ENCODE assay signal across 8 cellular contexts in the genomic region with DNA sequence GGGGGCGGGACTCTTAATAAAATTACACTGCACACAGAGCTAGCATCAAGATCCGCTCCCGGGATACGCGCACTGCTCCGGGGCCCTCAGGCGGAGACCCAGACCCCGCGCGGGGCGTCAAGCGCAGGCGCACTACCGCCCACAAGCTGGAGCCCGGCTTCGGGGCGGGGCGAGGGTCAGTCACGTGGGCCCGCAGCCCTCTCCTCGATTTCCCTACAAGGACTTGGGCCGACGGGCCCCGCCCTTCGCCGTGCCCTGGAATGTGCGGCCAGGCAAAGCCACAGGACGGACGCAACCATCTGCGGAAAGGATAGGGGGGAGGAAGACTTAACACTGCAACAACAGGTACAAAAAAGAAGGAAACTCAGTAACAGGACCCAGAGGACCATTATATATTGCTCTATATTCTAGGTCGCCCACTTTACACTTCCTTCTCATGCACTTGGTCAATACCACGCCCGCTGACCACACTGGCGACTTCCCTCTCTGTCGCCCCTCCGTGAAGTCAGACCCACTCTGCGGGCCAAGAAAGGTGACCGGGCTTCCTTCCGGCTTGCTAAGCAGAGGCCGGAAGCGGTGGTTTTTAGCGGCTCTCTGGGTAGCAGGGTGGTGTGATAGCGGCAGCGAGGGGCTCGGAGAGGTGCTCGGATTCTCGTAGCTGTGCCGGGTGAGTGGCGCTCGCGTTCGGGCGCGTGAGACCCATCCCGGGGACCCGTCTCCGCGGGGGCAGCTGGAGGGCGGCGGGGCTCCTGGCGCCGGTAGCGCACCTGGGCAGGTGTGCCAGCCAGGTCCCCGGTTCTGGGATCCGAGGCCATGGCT. TPM values are rescaled to one million over a fixed set of nuclear protein-coding genes. Genes with fewer than 3 reads are reported as not detected.
A peak's percentile ranks its signal among the peaks of the same experiment; 100 is the strongest.
DNase-seq lines count a peak whose midpoint lies in the region; ATAC-seq, FAIRE-seq and TF ChIP-seq lines count a peak whose summit lies in the region.

A gene (plus strand): TSS at position 559 of the 819 bp plus-strand sequence. CDS start 5,447 bp downstream, outside the sequence.

- peak within 1 kb of the TSS; percentile 98 for H2AK9ac ChIP-seq in IMR-90 (replicated peaks; ENCODE audit: low read depth, low read length, poor library complexity)

- H3K36me3 ChIP-seq in IMR-90 (ENCODE audit: control insufficient read depth, insufficient read depth, low read length) (peaks cover 3% of the 10 kb centered on the region), endothelial cell of umbilical vein (ENCODE audit: control insufficient read depth in 2 of 2, extremely low read depth in 1 of 2, insufficient read depth in 2 of 2, low read length in 2 of 2) (peaks cover 0 to 4% of the 10 kb centered on the region in 2 experiments)

- H3K4me1 ChIP-seq in IMR-90 (ENCODE audit: control insufficient read depth, insufficient read depth, low read length) (peaks cover 6% of the 10 kb centered on the region; the same call in 1 of the 2 replicates), endothelial cell of umbilical vein (ENCODE audit: control insufficient read depth, extremely low read depth, insufficient read depth, low read length) (peaks cover 38% of the 10 kb centered on the region)

- peak within 1 kb of the TSS; percentile 100 for H3K18ac ChIP-seq in IMR-90 (ENCODE audit: low read depth, low read length)

- H3K27ac ChIP-seq in IMR-90 (ENCODE audit: insufficient read depth, low read length) = peak within 1 kb of the TSS; percentile 97
- H3K27ac ChIP-seq in endothelial cell of umbilical vein (ENCODE audit: insufficient read depth, low read depth, low read length) = peak within 1 kb of the TSS; percentile 83

- H3K27me3 ChIP-seq in IMR-90 (ENCODE audit: control insufficient read depth, insufficient read depth, low read length) (no peaks in the 10 kb centered on the region), endothelial cell of umbilical vein (ENCODE audit: control insufficient read depth in 2 of 2, insufficient read depth in 2 of 2, low read length in 2 of 2) (no peaks in the 10 kb centered on the region)

- BruUV-seq in IMR-90 (replicated peaks; lab: Mats Ljungman, UMichigan) (no TSS peak), endothelial cell of umbilical vein (replicated peaks; lab: Mats Ljungman, UMichigan) (no TSS peak)

- peak; percentile 84 for ATAC-seq in GM21528 (IDR thresholded peaks at IDR 0.05; ENCODE audit: low FRiP score, unreplicated experiment)
- ATAC-seq in IMR-90 (ENCODE audit: low read depth) = peak; percentile 82

- H2BK5ac ChIP-seq in IMR-90 (ENCODE audit: low read depth, low read length, poor library complexity, severe bottlenecking) = peak within 1 kb of the TSS; percentile 97

- in situ Hi-C loops in IMR-90 (cut with MboI; ENCODE audit: low sequenced_read_pairs) = loop anchor here (5.0 kb wide), 1 partner anchor 310 kb away; no protein-coding TSS in a partner anchor

- peak within 1 kb of the TSS; percentile 99 for H2BK20ac ChIP-seq in IMR-90 (ENCODE audit: low read depth, low read length)

- H2AFZ ChIP-seq in IMR-90 (replicated peaks; ENCODE audit: low read length, poor library complexity) = peak within 1 kb of the TSS; percentile 90
- H2AFZ ChIP-seq in endothelial cell of umbilical vein (ENCODE audit: low read depth, low read length) = peak within 1 kb of the TSS; percentile 15

- peak within 1 kb of the TSS; percentile 99 for H3K23ac ChIP-seq in IMR-90 (ENCODE audit: low read depth, low read length)

- peak; percentile 97 for TF ChIP-seq POLR2A in IMR-90 (IDR thresholded peaks at IDR 0.05; ENCODE audit: low read depth, low read length)
- peak; percentile 99 for TF ChIP-seq POLR2A in endothelial cell of umbilical vein (IDR thresholded peaks at IDR 0.05; ENCODE audit: low read depth, low read length)

- peaks cover 47% of the 10 kb centered on the region for H3K79me2 ChIP-seq in endothelial cell of umbilical vein (ENCODE audit: control insufficient read depth, insufficient read depth, low read length)

- H4K5ac ChIP-seq in IMR-90 (ENCODE audit: low read depth, low read length) = peak within 1 kb of the TSS; percentile 99

- H3K9me1 ChIP-seq in IMR-90 (ENCODE audit: insufficient read depth, low read length) (no peaks in the 10 kb centered on the region), endothelial cell of umbilical vein (replicated peaks; ENCODE audit: control insufficient read depth, extremely low read depth, insufficient read depth, low read length) (no peaks in the 10 kb centered on the region)

- H3K4me2 ChIP-seq in IMR-90 (ENCODE audit: low read depth, low read length) (peak within 1 kb of the TSS; percentile 90), endothelial cell of umbilical vein (ENCODE audit: insufficient read depth, low read length) (peak within 1 kb of the TSS; percentile 96)

- H3K9me3 ChIP-seq in IMR-90 (ENCODE audit: control insufficient read depth, insufficient read depth, low read length) (peaks cover 4% of the 10 kb centered on the region; the same call in 1 of the 2 replicates), endothelial cell of umbilical vein (replicated peaks; ENCODE audit: control insufficient read depth, insufficient read depth, low read length) (no peaks in the 10 kb centered on the region)

- TF ChIP-seq CTCF in IMR-90 (conservative IDR thresholded peaks at IDR 0.05; ENCODE audit: low read depth, low read length) (no peak), endothelial cell of umbilical vein (IDR thresholded peaks at IDR 0.05; ENCODE audit: extremely low read depth in 1 of 2, insufficient read depth in 1 of 2, low read depth in 1 of 2, low read length in 2 of 2) (no peak)

- H3K9ac ChIP-seq in IMR-90 (ENCODE audit: low read depth, low read length) (peak within 1 kb of the TSS; percentile 100), endothelial cell of umbilical vein (replicated peaks; ENCODE audit: extremely low read depth, insufficient read depth, low read length) (peak within 1 kb of the TSS; percentile 100)

- H4K8ac ChIP-seq in IMR-90 (ENCODE audit: low read depth in 2 of 2, low read length in 2 of 2) = peak within 1 kb of the TSS; percentile 81 to 98

- 2% methylated on average over 6 of the region's 65 CpGs; no CpG with 5 or more reads in 1 of the 2 experiments for WGBS in IMR-90 (ENCODE audit: extremely low coverage in 2 of 2, insufficient read length in 1 of 2), 2 experiments

- CTCF ChIA-PET in IMR-90 (lab: Yijun Ruan, JAX) = interaction anchor here (0.9 to 1.7 kb wide), 2 partner anchors 79 to 674 kb away, joined by 3 read pairs; no protein-coding TSS in a partner anchor
- CTCF ChIA-PET in endothelial cell of umbilical vein (lab: Charles Lee) = interaction anchor here (1.2 to 4.8 kb wide), 10 partner anchors 16 to 481 kb away, joined by 4 to 54 read pairs (median 18); no protein-coding TSS in a partner anchor

- no peak for TF ChIP-seq RAD21 in IMR-90 (IDR thresholded peaks at IDR 0.05; ENCODE audit: low read length)

- H4K91ac ChIP-seq in IMR-90 (ENCODE audit: insufficient read depth, low read depth, low read length) = peak within 1 kb of the TSS; percentile 97

- peak; percentile 93 for FAIRE-seq in endothelial cell of umbilical vein (lab: Jason Lieb, UNC)

- peaks cover 7 to 18% of the 10 kb centered on the region in 2 experiments; a peak in 2 of 4 replicates for H3K79me1 ChIP-seq in IMR-90 (ENCODE audit: low read depth in 1 of 2, low read length in 2 of 2)

- peak within 1 kb of the TSS; percentile 93 for H2BK15ac ChIP-seq in IMR-90 (ENCODE audit: low read depth, low read length)

- H4K20me1 ChIP-seq in IMR-90 (ENCODE audit: insufficient read depth, low read length) (peaks cover 16% of the 10 kb centered on the region; the same call in 1 of the 2 replicates), endothelial cell of umbilical vein (replicated peaks; ENCODE audit: control insufficient read depth, extremely low read depth, insufficient read depth, low read length) (no peaks in the 10 kb centered on the region)

- POLR2A ChIA-PET in IMR-90 (lab: Charles Lee; ENCODE audit: unreplicated experiment) = interaction anchor here (0.6 to 0.9 kb wide), 5 partner anchors 13 to 467 kb away, joined by 3 read pairs; no protein-coding TSS in a partner anchor
- POLR2A ChIA-PET in endothelial cell of umbilical vein (lab: Charles Lee) = interaction anchor here (0.6 to 1.5 kb wide), 10 partner anchors 9 to 419 kb away, joined by 3 to 10 read pairs (median 4); no protein-coding TSS in a partner anchor

- H3K4me3 ChIP-seq in IMR-90 (ENCODE audit: insufficient read depth, low read depth, low read length) (peak within 1 kb of the TSS; percentile 84), endothelial cell of umbilical vein (replicated peaks in 1 of 3; ENCODE audit: insufficient read depth in 1 of 3, low read depth in 1 of 3, low read length in 3 of 3) (peak within 1 kb of the TSS; percentile 75 to 98 (median 95))

- peak within 1 kb of the TSS; percentile 100 for H3K56ac ChIP-seq in IMR-90 (ENCODE audit: extremely low read depth, insufficient read depth, low read length)

- intact Hi-C loops in IMR-90 (cut with micrococcal nuclease) (loop anchor here (1.0 to 10.0 kb wide), 5 partner anchors 235 to 676 kb away; a partner anchor contains a TSS), endothelial cell of umbilical vein (cut with micrococcal nuclease) (loop anchor here (1.0 to 10.0 kb wide), 14 partner anchors 15 to 1660 kb away; a partner anchor contains a TSS)

- peak; percentile 98 for DNase-seq in DMS 273 (lab: John Stamatoyannopoulos, UW; ENCODE audit: unreplicated experiment)
- DNase-seq in IMR-90 = peak; percentile 98
- peak; percentile 100 for DNase-seq in OCI-M1 (lab: John Stamatoyannopoulos, UW)
- DNase-seq in activated T-cell treated with anti-CD3 and anti-CD28 coated beads for 24 hours (ENCODE audit: low read depth) = peak; percentile 92
- DNase-seq in endothelial cell of umbilical vein (ENCODE audit: low read depth, low spot score) = peak; percentile 100
- peak; percentile 82 for DNase-seq in middle frontal gyrus (ENCODE audit: extremely low spot score, low spot score)
- DNase-seq in stimulated activated CD8-positive, alpha-beta memory T cell treated with anti-CD3 and anti-CD28 coated beads, Interleukin-2, amount 100 ng/mL, for 48 hours (ENCODE audit: low read depth in 2 of 2) = peak; percentile 96 to 97

- dilution Hi-C loops in IMR-90 (cut with HindIII; ENCODE audit: low sequenced_read_pairs, unreplicated experiment) (no loop called here), endothelial cell of umbilical vein (cut with MboI; ENCODE audit: extremely low pct_ligation_motif_present, low sequenced_read_pairs) (no loop called here)

- peak within 1 kb of the TSS; percentile 99 for H2BK120ac ChIP-seq in IMR-90 (ENCODE audit: low read depth, low read length)

- H3K14ac ChIP-seq in IMR-90 (replicated peaks; ENCODE audit: low read depth, low read length) = peak within 1 kb of the TSS; percentile 94

- peak within 1 kb of the TSS; percentile 95 for H2AK5ac ChIP-seq in IMR-90 (ENCODE audit: low read depth, low read length)

- H3K4ac ChIP-seq in IMR-90 (ENCODE audit: low read depth, low read length) = peak within 1 kb of the TSS; percentile 95

RNA-seq across cellular contexts. Expression of the gene that starts here (rescaled TPM):
- 580 and 743 TPM in 2 replicates for total RNA-seq in IMR-90 (2012; rRNA removed)
- polyA plus RNA-seq in IMR-90 (2012; rRNA removed) = 469 and 549 TPM in 2 replicates
- 192 and 196 TPM in 2 replicates for polyA plus RNA-seq in IMR-90 (2012; cell fraction: cytosol; rRNA removed)
- polyA plus RNA-seq in IMR-90 (2012; cell fraction: nucleus; rRNA removed; ENCODE audit: low replicate concordance) = 65.1 and 308 TPM in 2 replicates
- total RNA-seq in endothelial cell of umbilical vein = 793 and 796 TPM in 2 replicates
- polyA plus RNA-seq in endothelial cell of umbilical vein = 532 and 597 TPM in 2 replicates
- polyA plus RNA-seq in endothelial cell of umbilical vein (2011; cell fraction: cytosol; rRNA removed) = 814 and 900 TPM in 2 replicates
- 350 and 406 TPM in 2 replicates for polyA plus RNA-seq in endothelial cell of umbilical vein (2011; cell fraction: nucleus; rRNA removed)
- polyA plus RNA-seq in endothelial cell of umbilical vein (2012) = 760 and 962 TPM in 2 replicates
- 489 and 516 TPM in 2 replicates for polyA minus RNA-seq in endothelial cell of umbilical vein
- 117 TPM for polyA minus RNA-seq in endothelial cell of umbilical vein (2011; cell fraction: cytosol; rRNA and poly(A)+ RNA removed)
- polyA minus RNA-seq in endothelial cell of umbilical vein (2011; cell fraction: nucleus; rRNA and poly(A)+ RNA removed) = 214 and 242 TPM in 2 replicates

Comparison
In these comparisons a context has a peak if more than half of its experiments do, and no peak if none do; other contexts are left out.
1. Peak in every context shown above with its lines: DNase-seq, ATAC-seq, H3K4me3 ChIP-seq and H3K27ac ChIP-seq.